In the genomic region with DNA sequence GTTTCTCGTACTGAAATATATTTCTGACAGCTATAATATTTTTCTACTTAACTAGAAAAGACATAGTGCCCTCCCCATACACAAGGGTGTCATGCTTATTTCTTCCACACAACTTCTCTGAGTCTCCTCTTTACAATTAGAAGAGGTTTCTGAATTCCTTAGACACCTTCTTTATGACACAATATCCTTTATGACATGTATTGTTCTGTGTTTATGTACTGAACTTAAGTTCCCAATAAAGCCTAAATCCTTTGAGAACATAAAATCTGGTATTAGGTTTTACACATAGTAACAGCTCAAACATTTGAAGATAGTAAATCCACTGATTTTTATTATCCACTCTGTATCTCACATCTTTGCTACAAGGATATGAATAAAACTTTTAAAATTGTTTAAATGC, we compare ENCODE assay signal across 21 cellular contexts.
"Had no signal": no experiment of that assay in that cellular context is flagged by ENCODE, and none has a peak within 500 bp of the region (broad histone marks: within the 10 kb centered on the region; RNA-seq: fewer than 3 reads in every experiment).

No MANE protein-coding gene starts in this region.

- H3K9me3 ChIP-seq: psoas muscle, right lobe of liver, spleen, upper lobe of right lung had no signal

- H3K4me3 Mint-ChIP-seq: activated CD8-positive, alpha-beta memory T cell treated with anti-CD3 and anti-CD28 coated beads, Interleukin-2, amount 10 ng/mL, durations not matched to agents 7 days and 5 days; activated naive CD8-positive, alpha-beta T cell; activated T-cell treated with anti-CD3 and anti-CD28 coated beads, Interleukin-2, amount 50 U/mL, for 24 hours; dendritic cell treated with granulocyte-macrophage colony-stimulating factor and Interleukin-4, amounts not matched to agents 40 ng/mL and 50 ng/mL, for 4 days; memory B cell; nephron progenitor cell had no signal

- H3K27ac ChIP-seq: cardiac muscle cell, psoas muscle, right lobe of liver, upper lobe of right lung had no signal

- DNase-seq: activated CD4-positive, alpha-beta T cell treated with anti-CD3 and anti-CD28 coated beads, Interleukin-2, amount 50 U/mL, for 4 hours; activated CD4-positive, CD25-positive, alpha-beta regulatory T cell treated with anti-CD3 and anti-CD28 coated beads, Interleukin-2, amount 50 U/mL, for 72 hours; activated CD8-positive, alpha-beta memory T cell treated with anti-CD3 and anti-CD28 coated beads, Interleukin-2, amount 10 ng/mL, durations not matched to agents 7 days and 5 days; activated effector memory CD4-positive, alpha-beta T cell treated with anti-CD3 and anti-CD28 coated beads, Interleukin-2, amount 50 U/mL, for 16 hours; activated T-cell treated with anti-CD3 and anti-CD28 coated beads, Interleukin-2, amount 50 U/mL, for 24 hours; aorta; foreskin fibroblast; head of caudate nucleus; nephron progenitor cell; psoas muscle; right lobe of liver; spleen; stimulated activated CD4-positive, alpha-beta T cell treated with anti-CD3 and anti-CD28 coated beads, Interleukin-2, amount 100 ng/mL, for 24 hours; stimulated activated naive CD4-positive, alpha-beta T cell; upper lobe of right lung had no signal

- H3K27ac Mint-ChIP-seq: activated CD8-positive, alpha-beta memory T cell treated with anti-CD3 and anti-CD28 coated beads, Interleukin-2, amount 10 ng/mL, durations not matched to agents 7 days and 5 days; activated naive CD8-positive, alpha-beta T cell; activated T-cell treated with anti-CD3 and anti-CD28 coated beads, Interleukin-2, amount 50 U/mL, for 24 hours; dendritic cell treated with granulocyte-macrophage colony-stimulating factor and Interleukin-4, amounts not matched to agents 40 ng/mL and 50 ng/mL, for 4 days; memory B cell; nephron progenitor cell had no signal

- H3K36me3 ChIP-seq: cardiac muscle cell, right lobe of liver, upper lobe of right lung had no signal

- H3K27me3 Mint-ChIP-seq: activated CD8-positive, alpha-beta memory T cell treated with anti-CD3 and anti-CD28 coated beads, Interleukin-2, amount 10 ng/mL, durations not matched to agents 7 days and 5 days; activated naive CD8-positive, alpha-beta T cell; activated T-cell treated with anti-CD3 and anti-CD28 coated beads, Interleukin-2, amount 50 U/mL, for 24 hours; dendritic cell treated with granulocyte-macrophage colony-stimulating factor and Interleukin-4, amounts not matched to agents 40 ng/mL and 50 ng/mL, for 4 days; memory B cell had no signal

- H3K4me1 ChIP-seq: psoas muscle, right lobe of liver had no signal

- H3K27me3 ChIP-seq: cardiac muscle cell, right lobe of liver, spleen, upper lobe of right lung had no signal

- H3K4me3 ChIP-seq: cardiac muscle cell, psoas muscle, right lobe of liver, spleen, upper lobe of right lung had no signal

- H3K36me3 Mint-ChIP-seq: memory B cell had no signal

- H3K9me3 Mint-ChIP-seq: activated T-cell treated with anti-CD3 and anti-CD28 coated beads, Interleukin-2, amount 50 U/mL, for 24 hours; dendritic cell treated with granulocyte-macrophage colony-stimulating factor and Interleukin-4, amounts not matched to agents 40 ng/mL and 50 ng/mL, for 4 days; memory B cell; nephron progenitor cell had no signal

- H3K4me1 Mint-ChIP-seq: memory B cell had no signal

- ATAC-seq: activated CD8-positive, alpha-beta memory T cell treated with anti-CD3 and anti-CD28 coated beads, Interleukin-2, amount 10 ng/mL, durations not matched to agents 7 days and 5 days; esophagus mucosa; left lobe of liver; psoas muscle; right lobe of liver; upper lobe of right lung had no signal
